8 cellular contexts compared by ENCODE assay signal in the genomic region with DNA sequence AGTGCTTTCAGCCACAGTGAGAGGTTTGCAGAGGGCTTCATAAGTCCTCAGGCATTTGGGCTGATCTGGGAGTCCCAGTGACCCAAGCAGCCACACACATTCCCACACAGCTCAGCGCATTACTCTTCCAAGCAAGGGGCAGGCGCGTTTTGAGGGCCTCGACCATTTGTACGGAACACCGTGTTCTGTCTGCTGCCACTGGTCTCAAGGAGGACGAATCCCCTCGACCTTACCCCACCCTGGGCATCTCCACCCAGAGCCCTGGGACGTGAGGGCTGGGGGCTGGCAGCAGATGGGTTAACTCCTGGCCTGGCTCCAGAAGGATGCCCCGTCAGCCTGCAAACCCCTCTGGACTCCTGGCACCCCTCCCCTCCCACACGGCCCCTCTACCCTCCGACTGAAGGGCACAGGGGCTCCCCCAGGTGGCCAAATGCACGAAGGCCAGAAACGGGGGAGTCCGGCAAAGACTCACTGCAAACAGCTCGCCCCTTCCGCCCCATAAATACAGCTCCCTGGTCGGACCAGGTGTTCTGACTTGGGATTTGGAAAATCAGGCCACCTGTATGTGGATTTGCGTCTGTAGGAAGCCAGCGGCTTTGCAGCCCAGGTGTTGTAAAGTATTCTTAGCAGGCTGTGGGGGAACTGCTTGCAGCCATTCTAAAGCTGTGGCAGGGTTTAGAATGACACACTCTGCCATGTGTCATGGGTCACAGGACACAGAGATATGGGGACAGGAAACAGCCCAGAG. TPM values are rescaled to one million over a fixed set of nuclear protein-coding genes. Genes with fewer than 3 reads are reported as not detected.
A peak's percentile ranks its signal among the peaks of the same experiment; 100 is the strongest.
DNase-seq lines count a peak whose midpoint lies in the region; ATAC-seq and TF ChIP-seq lines count a peak whose summit lies in the region.

No MANE protein-coding gene starts in this region.

- H3K4me2 ChIP-seq in OCI-LY1 (ENCODE audit: low read length) = peak overlapping the region; percentile 82

- H4K20me1 ChIP-seq in OCI-LY1 (ENCODE audit: insufficient read depth, low read length) = no peaks in the 10 kb centered on the region

- CTCF ChIA-PET in AG04449 (lab: Yijun Ruan, JAX) = interaction anchor here (0.7 to 27.5 kb wide), 36 partner anchors 9 to 157 kb away, joined by 3 to 743 read pairs (median 5); a partner anchor contains a TSS

- peak; percentile 92 for TF ChIP-seq CTCF in AG04449 (IDR thresholded peaks at IDR 0.05; ENCODE audit: insufficient read depth, low read length, missing control alignments)
- TF ChIP-seq CTCF in OCI-LY1 (IDR thresholded peaks at IDR 0.05; ENCODE audit: low read length) = peak; percentile 98
- peak; percentile 86 for TF ChIP-seq CTCF in fibroblast of pulmonary artery (IDR thresholded peaks at IDR 0.05; ENCODE audit: low read length, missing control alignments)
- peak; percentile 80 for TF ChIP-seq CTCF in neural crest cell (conservative IDR thresholded peaks at IDR 0.05)
- peak; percentile 67 to 74 (median 68) for TF ChIP-seq CTCF in testis (IDR thresholded peaks at IDR 0.05)

- DNase-seq in AG04449 (ENCODE audit: low read depth, low spot score) = no peak
- peak; percentile 46 for DNase-seq in activated T-cell treated with anti-CD3 and anti-CD28 coated beads, Interleukin-2, amount 50 U/mL, for 4 hours
- peak; percentile 54 for DNase-seq in fibroblast of pulmonary artery (ENCODE audit: low read depth)
- DNase-seq in neural crest cell (ENCODE audit: low read depth, low spot score) = peak; percentile 77
- DNase-seq in testis = peak; percentile 58

- no peaks in the 10 kb centered on the region for H3K9me3 Mint-ChIP-seq in activated T-cell treated with anti-CD3 and anti-CD28 coated beads, Interleukin-2, amount 50 U/mL, for 4 hours
- H3K9me3 Mint-ChIP-seq in neural crest cell = no peaks in the 10 kb centered on the region

- no peaks in the 10 kb centered on the region for H3K9me3 ChIP-seq in OCI-LY1 (ENCODE audit: low read length)
- H3K9me3 ChIP-seq in testis = no peaks in the 10 kb centered on the region

- peak; percentile 33 for ATAC-seq in HG03378 (IDR thresholded peaks at IDR 0.05; ENCODE audit: unreplicated experiment)
- peak; percentile 76 to 79 for ATAC-seq in activated T-cell treated with anti-CD3 and anti-CD28 coated beads, Interleukin-2, amount 50 U/mL, for 4 hours

- peaks cover 8% of the 10 kb centered on the region for H3K4me1 Mint-ChIP-seq in activated T-cell treated with anti-CD3 and anti-CD28 coated beads, Interleukin-2, amount 50 U/mL, for 4 hours (ENCODE audit: low read depth)
- H3K4me1 Mint-ChIP-seq in neural crest cell = peaks cover 30% of the 10 kb centered on the region

- 43% methylated on average over 10 to 20 of the region's 20 CpGs for WGBS in testis, 2 donors

- peaks cover 16% of the 10 kb centered on the region; the same call in 1 of the 2 replicates for H3F3A ChIP-seq in OCI-LY1 (ENCODE audit: insufficient read depth, low read length)

- H3K4me3 Mint-ChIP-seq in activated T-cell treated with anti-CD3 and anti-CD28 coated beads, Interleukin-2, amount 50 U/mL, for 4 hours = no peak overlapping the region
- H3K4me3 Mint-ChIP-seq in neural crest cell = no peak overlapping the region

- H3K9me2 ChIP-seq in OCI-LY1 (ENCODE audit: low read depth, low read length) = no peaks in the 10 kb centered on the region

- H3K27ac ChIP-seq in OCI-LY1 (ENCODE audit: low read depth, low read length, poor library complexity, severe bottlenecking) = peak overlapping the region; percentile 100
- H3K27ac ChIP-seq in testis = peak overlapping the region; percentile 53 to 73

- intact Hi-C loops in testis (cut with DNase I; ENCODE audit: low total_unique reads) = no loop called here

- H3K79me2 ChIP-seq in OCI-LY1 (ENCODE audit: insufficient read depth, low read length) = no peaks in the 10 kb centered on the region

- no peak overlapping the region for H2AFZ ChIP-seq in OCI-LY1 (ENCODE audit: low read length)

- POLR2A ChIA-PET in AG04449 (lab: Yijun Ruan, JAX) = interaction anchor here (0.6 to 3.2 kb wide), 8 partner anchors 8 to 138 kb away, joined by 3 to 13 read pairs (median 6); a partner anchor contains a TSS

- H3K27ac Mint-ChIP-seq in neural crest cell (ENCODE audit: unreplicated experiment) = no peak overlapping the region

- H3K4me1 ChIP-seq in OCI-LY1 (ENCODE audit: insufficient read depth, low read length, severe bottlenecking) (peaks cover 68% of the 10 kb centered on the region), testis (peaks cover 37% of the 10 kb centered on the region)

- H3K9ac ChIP-seq in OCI-LY1 (ENCODE audit: low read length) = peak overlapping the region; percentile 93

- H3K36me3 Mint-ChIP-seq in activated T-cell treated with anti-CD3 and anti-CD28 coated beads, Interleukin-2, amount 50 U/mL, for 4 hours (ENCODE audit: insufficient read depth) = no peaks in the 10 kb centered on the region
- H3K36me3 Mint-ChIP-seq in neural crest cell (ENCODE audit: low read depth) = no peaks in the 10 kb centered on the region

- H3K27me3 ChIP-seq in OCI-LY1 (ENCODE audit: insufficient read depth, low read length) (no peaks in the 10 kb centered on the region), testis (no peaks in the 10 kb centered on the region)

- H3K36me3 ChIP-seq in OCI-LY1 (ENCODE audit: insufficient read depth, low read length) (no peaks in the 10 kb centered on the region), testis (ENCODE audit: low read depth, missing control alignments) (no peaks in the 10 kb centered on the region)

- no peaks in the 10 kb centered on the region for H3K27me3 Mint-ChIP-seq in activated T-cell treated with anti-CD3 and anti-CD28 coated beads, Interleukin-2, amount 50 U/mL, for 4 hours (ENCODE audit: low read depth)
- H3K27me3 Mint-ChIP-seq in neural crest cell (ENCODE audit: low read depth) = no peaks in the 10 kb centered on the region

- H3K4me3 ChIP-seq in AG04449 (ENCODE audit: low read depth, low read length) (no peak overlapping the region), OCI-LY1 (ENCODE audit: low read depth, low read length, poor library complexity, severe bottlenecking) (peak overlapping the region; percentile 27), fibroblast of pulmonary artery (replicated peaks; ENCODE audit: low read depth, low read length) (no peak overlapping the region), testis (no peak overlapping the region)

- TF ChIP-seq POLR2A in GM15510 (IDR thresholded peaks at IDR 0.05; ENCODE audit: borderline replicate concordance, extremely low read depth, insufficient read length) (peak; percentile 36), testis (IDR thresholded peaks at IDR 0.05) (no peak)

RNA-seq across cellular contexts. Expression of a gene that starts 33.6 kb away (rescaled TPM):
- 1,000 to 10,000 TPM; 2,248 to 2,672 (median 2,390) TPM for total RNA-seq in activated T-cell treated with anti-CD3 and anti-CD28 coated beads, Interleukin-2, amount 50 U/mL, for 4 hours
- 1,415 and 1,529 TPM in 2 replicates for total RNA-seq in neural crest cell
- 100 to 1,000 TPM; 278 to 311 TPM for total RNA-seq in testis
- polyA plus RNA-seq in testis (ENCODE audit: insufficient read depth, low read depth, low replicate concordance) = 583 TPM
